1 cellular context compared by ENCODE assay signal in the genomic region with DNA sequence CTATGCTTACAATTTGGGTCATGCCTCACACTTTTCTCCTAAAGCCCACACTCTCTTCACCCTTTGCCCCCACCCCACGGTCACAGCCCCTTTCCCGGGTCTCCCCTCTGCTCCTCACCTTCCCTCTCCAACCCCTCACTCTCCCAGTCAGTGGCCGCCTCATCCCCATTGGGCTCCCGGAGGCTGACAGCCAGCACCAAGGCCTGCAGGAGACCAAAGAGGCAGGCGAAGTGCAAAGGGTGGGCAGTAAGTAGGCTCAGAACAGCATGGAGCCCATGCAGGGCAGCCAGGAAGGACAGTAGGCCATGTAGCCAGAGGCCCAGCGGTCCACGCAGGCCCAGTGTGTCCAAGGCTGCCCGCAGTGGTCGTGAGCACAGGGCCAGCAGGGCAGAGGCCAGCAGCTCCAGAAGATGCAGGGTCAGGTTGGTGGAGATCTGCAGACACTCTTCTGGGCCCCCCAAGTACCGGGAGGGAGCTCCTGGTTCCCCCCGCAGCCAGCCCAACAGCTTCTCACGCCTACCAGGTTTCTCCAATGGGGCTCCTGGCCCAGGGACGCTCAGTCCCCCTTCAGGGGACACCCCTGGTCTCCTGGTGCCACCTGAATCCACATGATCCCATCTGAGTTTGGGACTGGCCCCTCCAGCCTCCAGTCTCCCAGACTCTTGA.
TF ChIP-seq lines count a peak whose summit lies in the region.

No MANE protein-coding gene starts in this region.

TF ChIP-seq in GM23338, 12 proteins besides CTCF, POLR2A, EP300 and RAD21:
- TF ChIP-seq ZNF462 (CRISPR knock-in tag; IDR thresholded peaks at IDR 0.05) (no peak), NANOG (IDR thresholded peaks at IDR 0.05; ENCODE audit: borderline replicate concordance) (no peak), JUNB (IDR thresholded peaks at IDR 0.05; ENCODE audit: unreplicated experiment) (no peak), EZH2phosphoT487 (IDR thresholded peaks at IDR 0.05; ENCODE audit: unreplicated experiment) (no peak), CREB1 (CRISPR knock-in tag; IDR thresholded peaks at IDR 0.05; ENCODE audit: low read depth) (no peak), ZNF331 (CRISPR knock-in tag; IDR thresholded peaks at IDR 0.05; ENCODE audit: low read depth) (no peak), ZNF114 (CRISPR knock-in tag; IDR thresholded peaks at IDR 0.05) (no peak), STAT1 (IDR thresholded peaks at IDR 0.05; ENCODE audit: unreplicated experiment) (no peak), POLR2AphosphoS5 (IDR thresholded peaks at IDR 0.05; ENCODE audit: low read depth) (no peak), ETS1 (IDR thresholded peaks at IDR 0.05) (no peak), EZH2 (IDR thresholded peaks at IDR 0.05; ENCODE audit: low read depth, unreplicated experiment) (no peak)
- TF ChIP-seq, protein P1, sequence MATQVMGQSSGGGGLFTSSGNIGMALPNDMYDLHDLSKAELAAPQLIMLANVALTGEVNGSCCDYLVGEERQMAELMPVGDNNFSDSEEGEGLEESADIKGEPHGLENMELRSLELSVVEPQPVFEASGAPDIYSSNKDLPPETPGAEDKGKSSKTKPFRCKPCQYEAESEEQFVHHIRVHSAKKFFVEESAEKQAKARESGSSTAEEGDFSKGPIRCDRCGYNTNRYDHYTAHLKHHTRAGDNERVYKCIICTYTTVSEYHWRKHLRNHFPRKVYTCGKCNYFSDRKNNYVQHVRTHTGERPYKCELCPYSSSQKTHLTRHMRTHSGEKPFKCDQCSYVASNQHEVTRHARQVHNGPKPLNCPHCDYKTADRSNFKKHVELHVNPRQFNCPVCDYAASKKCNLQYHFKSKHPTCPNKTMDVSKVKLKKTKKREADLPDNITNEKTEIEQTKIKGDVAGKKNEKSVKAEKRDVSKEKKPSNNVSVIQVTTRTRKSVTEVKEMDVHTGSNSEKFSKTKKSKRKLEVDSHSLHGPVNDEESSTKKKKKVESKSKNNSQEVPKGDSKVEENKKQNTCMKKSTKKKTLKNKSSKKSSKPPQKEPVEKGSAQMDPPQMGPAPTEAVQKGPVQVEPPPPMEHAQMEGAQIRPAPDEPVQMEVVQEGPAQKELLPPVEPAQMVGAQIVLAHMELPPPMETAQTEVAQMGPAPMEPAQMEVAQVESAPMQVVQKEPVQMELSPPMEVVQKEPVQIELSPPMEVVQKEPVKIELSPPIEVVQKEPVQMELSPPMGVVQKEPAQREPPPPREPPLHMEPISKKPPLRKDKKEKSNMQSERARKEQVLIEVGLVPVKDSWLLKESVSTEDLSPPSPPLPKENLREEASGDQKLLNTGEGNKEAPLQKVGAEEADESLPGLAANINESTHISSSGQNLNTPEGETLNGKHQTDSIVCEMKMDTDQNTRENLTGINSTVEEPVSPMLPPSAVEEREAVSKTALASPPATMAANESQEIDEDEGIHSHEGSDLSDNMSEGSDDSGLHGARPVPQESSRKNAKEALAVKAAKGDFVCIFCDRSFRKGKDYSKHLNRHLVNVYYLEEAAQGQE (IDR thresholded peaks at IDR 0.05; ENCODE audit: unreplicated experiment) = no peak
